ENCODE assay signal across 1 cellular context in genomic region chr19:556611-557382, GRCh38.
TF ChIP-seq lines count a peak whose summit lies in the region.

No MANE protein-coding gene starts in this region.

TF ChIP-seq in HepG2, 621 proteins besides CTCF, POLR2A, EP300 and RAD21 (continued from another document and continues in another):
- TF ChIP-seq ZBTB4 (CRISPR knock-in tag; IDR thresholded peaks at IDR 0.05; ENCODE audit: borderline replicate concordance), result no peak
- no peak for TF ChIP-seq STAT5B (CRISPR knock-in tag; IDR thresholded peaks at IDR 0.05)
- no peak for TF ChIP-seq ZZZ3 (CRISPR knock-in tag; IDR thresholded peaks at IDR 0.05; ENCODE audit: borderline replicate concordance)
- TF ChIP-seq ZMAT5 (CRISPR knock-in tag; IDR thresholded peaks at IDR 0.05; ENCODE audit: borderline replicate concordance, low read depth), result no peak
- TF ChIP-seq BCL3 (CRISPR knock-in tag; IDR thresholded peaks at IDR 0.05), result no peak
- no peak for TF ChIP-seq ZNF225 (CRISPR knock-in tag; IDR thresholded peaks at IDR 0.05)
- peak; percentile 24; the same call in 1 of the 2 replicates for TF ChIP-seq SIN3A (IDR thresholded peaks at IDR 0.05; ENCODE audit: borderline replicate concordance, low read depth, low read length)
- no peak for TF ChIP-seq ZNF512B (CRISPR knock-in tag; IDR thresholded peaks at IDR 0.05; ENCODE audit: borderline replicate concordance)
- TF ChIP-seq GLMP (CRISPR knock-in tag; IDR thresholded peaks at IDR 0.05; ENCODE audit: borderline replicate concordance), result no peak
- no peak for TF ChIP-seq XBP1 (CRISPR knock-in tag; IDR thresholded peaks at IDR 0.05)
- TF ChIP-seq CEBPZ (IDR thresholded peaks at IDR 0.05; ENCODE audit: low read length), result no peak
- no peak for TF ChIP-seq ONECUT2 (CRISPR knock-in tag; IDR thresholded peaks at IDR 0.05)
- no peak; the same call in 1 of the 2 replicates for TF ChIP-seq ZFX (CRISPR knock-in tag; IDR thresholded peaks at IDR 0.05; ENCODE audit: low read depth)
- no peak for TF ChIP-seq BORCS8-MEF2B (CRISPR knock-in tag; IDR thresholded peaks at IDR 0.05)
- TF ChIP-seq MTA3 (CRISPR knock-in tag; IDR thresholded peaks at IDR 0.05), result no peak
- no peak; the same call in none of the 2 replicates for TF ChIP-seq ZNF501 (CRISPR knock-in tag; IDR thresholded peaks at IDR 0.05)
- no peak for TF ChIP-seq ZNF737 (CRISPR knock-in tag; IDR thresholded peaks at IDR 0.05; ENCODE audit: borderline replicate concordance)
- no peak for TF ChIP-seq PRDM4 (CRISPR knock-in tag; IDR thresholded peaks at IDR 0.05; ENCODE audit: borderline replicate concordance)
- TF ChIP-seq RNF219 (CRISPR knock-in tag; IDR thresholded peaks at IDR 0.05), result no peak
- TF ChIP-seq SMAD9 (CRISPR knock-in tag; IDR thresholded peaks at IDR 0.05), result no peak
- no peak for TF ChIP-seq ZNF674 (CRISPR knock-in tag; IDR thresholded peaks at IDR 0.05; ENCODE audit: low read depth)
- 0 out of 2 replicates have a peak, but pooled peaks have one; percentile 60 for TF ChIP-seq ZNF800 (CRISPR knock-in tag; IDR thresholded peaks at IDR 0.05)
- TF ChIP-seq ZFP36L2 (CRISPR knock-in tag; IDR thresholded peaks at IDR 0.05), result no peak
- TF ChIP-seq HNRNPL (IDR thresholded peaks at IDR 0.05; ENCODE audit: low read depth, low read length), result no peak
- no peak for TF ChIP-seq LCORL (IDR thresholded peaks at IDR 0.05)
- no peak for TF ChIP-seq LCORL (CRISPR knock-in tag; IDR thresholded peaks at IDR 0.05)
- TF ChIP-seq ZMYM2 (CRISPR knock-in tag; IDR thresholded peaks at IDR 0.05), result no peak
- TF ChIP-seq EEA1 (CRISPR knock-in tag; IDR thresholded peaks at IDR 0.05; ENCODE audit: borderline replicate concordance), result no peak
- no peak; the same call in 1 of the 2 replicates for TF ChIP-seq MIER3 (CRISPR knock-in tag; IDR thresholded peaks at IDR 0.05; ENCODE audit: borderline replicate concordance)
- TF ChIP-seq ATF1 (CRISPR knock-in tag; IDR thresholded peaks at IDR 0.05), result peak; percentile 44; the same call in 1 of the 2 replicates
- TF ChIP-seq ZNF282 (IDR thresholded peaks at IDR 0.05; ENCODE audit: partially characterized antibody), result no peak
- no peak for TF ChIP-seq ZNF773 (CRISPR knock-in tag; IDR thresholded peaks at IDR 0.05; ENCODE audit: borderline replicate concordance)
- no peak for TF ChIP-seq ZKSCAN5 (CRISPR knock-in tag; IDR thresholded peaks at IDR 0.05)
- no peak for TF ChIP-seq BRCA1 (CRISPR knock-in tag; IDR thresholded peaks at IDR 0.05)
- TF ChIP-seq GATAD1 (CRISPR knock-in tag; IDR thresholded peaks at IDR 0.05), result no peak
- TF ChIP-seq YY1 (IDR thresholded peaks at IDR 0.05; ENCODE audit: insufficient read depth, insufficient replicate concordance, low read depth, low read length), result no peak
- no peak for TF ChIP-seq ZNF572 (CRISPR knock-in tag; IDR thresholded peaks at IDR 0.05)
- TF ChIP-seq ZNF720 (CRISPR knock-in tag; IDR thresholded peaks at IDR 0.05), result no peak
- no peak for TF ChIP-seq TFDP2 (CRISPR knock-in tag; IDR thresholded peaks at IDR 0.05)
- TF ChIP-seq ZNF432 (CRISPR knock-in tag; IDR thresholded peaks at IDR 0.05; ENCODE audit: borderline replicate concordance), result no peak
- TF ChIP-seq ZNF772 (CRISPR knock-in tag; IDR thresholded peaks at IDR 0.05), result no peak
- 0 out of 2 replicates have a peak, but pooled peaks have one; percentile 14 for TF ChIP-seq KDM1A (CRISPR knock-in tag; IDR thresholded peaks at IDR 0.05)
- TF ChIP-seq GLI4 (CRISPR knock-in tag; IDR thresholded peaks at IDR 0.05; ENCODE audit: borderline replicate concordance), result no peak; the same call in 1 of the 2 replicates
